8 cellular contexts compared by ENCODE assay signal in the genomic region with DNA sequence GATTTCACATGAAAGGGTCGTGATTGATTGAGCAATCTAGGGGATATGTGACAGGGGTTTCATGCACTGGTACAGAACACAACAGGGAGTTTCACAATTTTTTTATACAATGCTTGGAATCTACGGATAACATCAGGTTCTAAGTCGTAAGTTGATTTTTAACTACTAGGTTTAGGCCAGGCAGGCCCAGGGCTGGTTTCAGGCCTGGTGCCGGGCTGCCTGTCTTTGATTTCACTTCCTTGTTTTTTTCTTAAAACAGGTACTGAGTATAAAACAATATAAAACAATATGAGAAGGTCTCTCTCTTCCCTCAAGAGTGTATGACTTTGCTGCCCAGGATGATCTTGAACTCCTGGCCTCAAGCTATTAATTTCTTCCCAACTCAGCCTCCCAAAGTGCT. TPM values are rescaled to one million over a fixed set of nuclear protein-coding genes. Genes with fewer than 3 reads are reported as not detected.
DNase-seq lines count a peak whose midpoint lies in the region; ATAC-seq and TF ChIP-seq lines count a peak whose summit lies in the region.
"Not testable (repeated sequence)": the region's sequence is repeated elsewhere in the genome, so short reads cannot be mapped to it uniquely, and the experiment has no call there.

No MANE protein-coding gene starts in this region.

- not testable (repeated sequence) for H3K9me3 Mint-ChIP-seq in CD4-positive, alpha-beta T cell; GM23338; activated CD4-positive, alpha-beta T cell treated with anti-CD3 and anti-CD28 coated beads for 36 hours (ENCODE audit: low read depth); effector memory CD8-positive, alpha-beta T cell; stimulated activated effector memory CD8-positive, alpha-beta T cell treated with anti-CD3 and anti-CD28 coated beads, Interleukin-12 subunit alpha, Interleukin-12 subunit beta, amount 100 ng/mL, for 72 hours
- peaks cover 10% of the 10 kb centered on the region for H3K9me3 Mint-ChIP-seq in nephron progenitor cell

- H3K36me3 ChIP-seq in GM23338 (ENCODE audit: insufficient read depth) (peaks cover 29% of the 10 kb centered on the region), Peyer's patch (peaks cover 0 to 29% (median 0%) of the 10 kb centered on the region in 3 donors)
- H3K36me3 ChIP-seq in MM.1S (replicated peaks; ENCODE audit: insufficient read depth, low read length), result not testable (repeated sequence)

- not testable (repeated sequence) for H3K4me2 ChIP-seq in GM23338; MM.1S (ENCODE audit: low read depth, low read length)

- not testable (repeated sequence) for H3K27me3 Mint-ChIP-seq in CD4-positive, alpha-beta T cell; activated CD4-positive, alpha-beta T cell treated with anti-CD3 and anti-CD28 coated beads for 36 hours; effector memory CD8-positive, alpha-beta T cell; nephron progenitor cell (ENCODE audit: low read depth, poor library complexity)
- H3K27me3 Mint-ChIP-seq in GM23338 (ENCODE audit: insufficient read depth, low read depth, poor library complexity), result peaks cover 24% of the 10 kb centered on the region

- not testable (repeated sequence) for ATAC-seq in CD4-positive, alpha-beta T cell (ENCODE audit: poor library complexity); GM23338; activated CD4-positive, alpha-beta T cell treated with anti-CD3 and anti-CD28 coated beads for 36 hours; effector memory CD8-positive, alpha-beta T cell (replicated peaks); stimulated activated effector memory CD8-positive, alpha-beta T cell treated with anti-CD3 and anti-CD28 coated beads, Interleukin-12 subunit alpha, Interleukin-12 subunit beta, amount 100 ng/mL, for 72 hours

- not testable (repeated sequence) for TF ChIP-seq POLR2A in Peyer's patch (IDR thresholded peaks at IDR 0.05)

- H3K4me1 Mint-ChIP-seq in CD4-positive, alpha-beta T cell (ENCODE audit: low read depth), result peaks cover 29% of the 10 kb centered on the region
- H3K4me1 Mint-ChIP-seq in GM23338 (peaks cover 54% of the 10 kb centered on the region), nephron progenitor cell (peaks cover 50% of the 10 kb centered on the region)
- H3K4me1 Mint-ChIP-seq in activated CD4-positive, alpha-beta T cell treated with anti-CD3 and anti-CD28 coated beads for 36 hours, result peaks cover 35% of the 10 kb centered on the region
- H3K4me1 Mint-ChIP-seq in effector memory CD8-positive, alpha-beta T cell (ENCODE audit: low read depth in 2 of 2), result peaks cover 18 to 20% of the 10 kb centered on the region in 2 donors
- H3K4me1 Mint-ChIP-seq in stimulated activated effector memory CD8-positive, alpha-beta T cell treated with anti-CD3 and anti-CD28 coated beads, Interleukin-12 subunit alpha, Interleukin-12 subunit beta, amount 100 ng/mL, for 72 hours, result peaks cover 43% of the 10 kb centered on the region

- H3K79me2 ChIP-seq in GM23338 (replicated peaks; ENCODE audit: insufficient read depth), result peaks cover 22% of the 10 kb centered on the region
- peaks cover 21% of the 10 kb centered on the region for H3K79me2 ChIP-seq in MM.1S (ENCODE audit: low read length)

- not testable (repeated sequence) for H3K27me3 ChIP-seq in CD4-positive, alpha-beta T cell (ENCODE audit: control insufficient read depth, insufficient read depth, low read length); GM23338 (ENCODE audit: insufficient read depth); MM.1S (replicated peaks; ENCODE audit: insufficient read depth, low read length); Peyer's patch

- not testable (repeated sequence) for H3K4me3 ChIP-seq in GM23338; MM.1S (ENCODE audit: low read length); Peyer's patch

- H2AFZ ChIP-seq in GM23338; MM.1S (ENCODE audit: low read length): not testable (repeated sequence)

- not testable (repeated sequence) for TF ChIP-seq CTCF in CD4-positive, alpha-beta T cell (IDR thresholded peaks at IDR 0.05); GM23338 (conservative IDR thresholded peaks at IDR 0.05; ENCODE audit: low read depth in 2 of 2); MM.1S (IDR thresholded peaks at IDR 0.05; ENCODE audit: low read length); Peyer's patch (IDR thresholded peaks at IDR 0.05); nephron progenitor cell (IDR thresholded peaks at IDR 0.05)

- H3K9me3 ChIP-seq in CD4-positive, alpha-beta T cell (ENCODE audit: control insufficient read depth, low read length); MM.1S (replicated peaks; ENCODE audit: insufficient read depth, low read length); Peyer's patch: not testable (repeated sequence)

- peaks cover 37% of the 10 kb centered on the region for H3K4me1 ChIP-seq in GM23338 (ENCODE audit: insufficient read depth)
- not testable (repeated sequence) for H3K4me1 ChIP-seq in MM.1S (ENCODE audit: low read length); Peyer's patch

- peak overlapping the region; percentile 30 for H3K27ac Mint-ChIP-seq in CD4-positive, alpha-beta T cell
- peak overlapping the region; percentile 92 for H3K27ac Mint-ChIP-seq in GM23338
- peak overlapping the region; percentile 70 for H3K27ac Mint-ChIP-seq in activated CD4-positive, alpha-beta T cell treated with anti-CD3 and anti-CD28 coated beads for 36 hours
- H3K27ac Mint-ChIP-seq in effector memory CD8-positive, alpha-beta T cell, result peak overlapping the region; percentile 24 to 69
- peak overlapping the region; percentile 95 for H3K27ac Mint-ChIP-seq in nephron progenitor cell
- H3K27ac Mint-ChIP-seq in stimulated activated effector memory CD8-positive, alpha-beta T cell treated with anti-CD3 and anti-CD28 coated beads, Interleukin-12 subunit alpha, Interleukin-12 subunit beta, amount 100 ng/mL, for 72 hours, result peak overlapping the region; percentile 60

- H4K20me1 ChIP-seq in GM23338 (replicated peaks; ENCODE audit: insufficient read depth); MM.1S (ENCODE audit: insufficient read depth, low read length): not testable (repeated sequence)

- not testable (repeated sequence) for H3K27ac ChIP-seq in CD4-positive, alpha-beta T cell (ENCODE audit: low read depth, low read length)
- peak overlapping the region; percentile 90 for H3K27ac ChIP-seq in GM23338 (ENCODE audit: low read depth)
- H3K27ac ChIP-seq in MM.1S (ENCODE audit: low read length), result peak overlapping the region; percentile 23; the same call in 1 of the 2 replicates
- peak overlapping the region in 1 of 4 donors; percentile 17 for H3K27ac ChIP-seq in Peyer's patch

- H3K9ac ChIP-seq in MM.1S (ENCODE audit: low read length), result not testable (repeated sequence)

- peaks cover 77% of the 10 kb centered on the region for H3K36me3 Mint-ChIP-seq in CD4-positive, alpha-beta T cell (ENCODE audit: low read depth)
- H3K36me3 Mint-ChIP-seq in GM23338 (ENCODE audit: low read depth) (peaks cover 76% of the 10 kb centered on the region), nephron progenitor cell (ENCODE audit: low read depth) (peaks cover 84% of the 10 kb centered on the region)
- H3K36me3 Mint-ChIP-seq in activated CD4-positive, alpha-beta T cell treated with anti-CD3 and anti-CD28 coated beads for 36 hours (ENCODE audit: low read depth), result peaks cover 72% of the 10 kb centered on the region
- H3K36me3 Mint-ChIP-seq in effector memory CD8-positive, alpha-beta T cell (ENCODE audit: insufficient read depth), result peaks cover 55% of the 10 kb centered on the region
- H3K36me3 Mint-ChIP-seq in stimulated activated effector memory CD8-positive, alpha-beta T cell treated with anti-CD3 and anti-CD28 coated beads, Interleukin-12 subunit alpha, Interleukin-12 subunit beta, amount 100 ng/mL, for 72 hours, result peaks cover 70% of the 10 kb centered on the region

- H3K9me2 ChIP-seq in GM23338 (ENCODE audit: insufficient read depth); MM.1S (replicated peaks; ENCODE audit: insufficient read depth, low read length): not testable (repeated sequence)

- H3F3A ChIP-seq in GM23338 (replicated peaks; ENCODE audit: low read depth) (peaks cover 27% of the 10 kb centered on the region), MM.1S (ENCODE audit: insufficient read depth, low read length) (peaks cover 46% of the 10 kb centered on the region)

- CTCF ChIA-PET in CD4-positive, alpha-beta T cell (lab: Charles Lee); activated CD4-positive, alpha-beta T cell treated with anti-CD3 and anti-CD28 coated beads for 36 hours (lab: Charles Lee): not testable (repeated sequence)

- not testable (repeated sequence) for DNase-seq in CD4-positive, alpha-beta T cell; GM23338 (ENCODE audit: low spot score); MM.1S; activated CD4-positive, alpha-beta T cell treated with anti-CD3 and anti-CD28 coated beads for 36 hours; effector memory CD8-positive, alpha-beta T cell; nephron progenitor cell; stimulated activated effector memory CD8-positive, alpha-beta T cell treated with anti-CD3 and anti-CD28 coated beads, Interleukin-12 subunit alpha, Interleukin-12 subunit beta, amount 100 ng/mL, for 72 hours (ENCODE audit: low spot score in 2 of 2)
- DNase-seq in Peyer's patch, result peak in 2 of 3 donors; percentile 29 to 56

- POLR2A ChIA-PET in CD4-positive, alpha-beta T cell (lab: Charles Lee), result not testable (repeated sequence)
- POLR2A ChIA-PET in activated CD4-positive, alpha-beta T cell treated with anti-CD3 and anti-CD28 coated beads for 36 hours (lab: Charles Lee), result interaction anchor here (0.6 kb wide), 1 partner anchor 102 kb away, joined by 6 read pairs; no protein-coding TSS in a partner anchor

- intact Hi-C loops in CD4-positive, alpha-beta T cell (cut with DNase I, micrococcal nuclease), result loop anchor here in 1 of 2 experiments (10.0 kb wide), 1 partner anchor 519 kb away; a partner anchor contains a TSS
- intact Hi-C loops in activated CD4-positive, alpha-beta T cell treated with anti-CD3 and anti-CD28 coated beads for 36 hours (cut with DNase I, micrococcal nuclease), result loop anchor here in 1 of 2 experiments (10.0 kb wide), 1 partner anchor 1619 kb away; a partner anchor contains a TSS

- H3K4me3 Mint-ChIP-seq in CD4-positive, alpha-beta T cell; GM23338; activated CD4-positive, alpha-beta T cell treated with anti-CD3 and anti-CD28 coated beads for 36 hours; effector memory CD8-positive, alpha-beta T cell; nephron progenitor cell; stimulated activated effector memory CD8-positive, alpha-beta T cell treated with anti-CD3 and anti-CD28 coated beads, Interleukin-12 subunit alpha, Interleukin-12 subunit beta, amount 100 ng/mL, for 72 hours: not testable (repeated sequence)

RNA-seq across cellular contexts. Expression of a gene that starts 4.7 kb away (rescaled TPM):
- 1,000 to 10,000 TPM; 4,190 to 4,212 TPM for total RNA-seq in CD4-positive, alpha-beta T cell
- 1,580 and 2,261 TPM in 2 replicates for total RNA-seq in GM23338 (2014; rRNA removed; shearing (Covaris generic))
- polyA plus RNA-seq in GM23338 (2016; fragmentation: Nextera tagmentation; extraction: Ambion mirVana), result 3,526 and 3,589 TPM in 2 replicates
- 1,000 to 10,000 TPM; 1,011 to 2,656 (median 1,224) TPM for total RNA-seq in Peyer's patch
- 1,000 to 10,000 TPM; 2,831 to 3,226 TPM for total RNA-seq in activated CD4-positive, alpha-beta T cell treated with anti-CD3 and anti-CD28 coated beads for 36 hours

Comparison
In these comparisons a context has a peak if more than half of its experiments do, and no peak if none do; other contexts are left out.
1. H3K27ac Mint-ChIP-seq: peak in every context shown above with its lines; median percentile 95 in nephron progenitor cell; 92 in GM23338; 70 in activated CD4-positive, alpha-beta T cell treated with anti-CD3 and anti-CD28 coated beads for 36 hours; 60 in stimulated activated effector memory CD8-positive, alpha-beta T cell treated with anti-CD3 and anti-CD28 coated beads, Interleukin-12 subunit alpha, Interleukin-12 subunit beta, amount 100 ng/mL, for 72 hours; 46 in effector memory CD8-positive, alpha-beta T cell; 30 in CD4-positive, alpha-beta T cell.